1 cellular context compared by ENCODE assay signal in the genomic region with DNA sequence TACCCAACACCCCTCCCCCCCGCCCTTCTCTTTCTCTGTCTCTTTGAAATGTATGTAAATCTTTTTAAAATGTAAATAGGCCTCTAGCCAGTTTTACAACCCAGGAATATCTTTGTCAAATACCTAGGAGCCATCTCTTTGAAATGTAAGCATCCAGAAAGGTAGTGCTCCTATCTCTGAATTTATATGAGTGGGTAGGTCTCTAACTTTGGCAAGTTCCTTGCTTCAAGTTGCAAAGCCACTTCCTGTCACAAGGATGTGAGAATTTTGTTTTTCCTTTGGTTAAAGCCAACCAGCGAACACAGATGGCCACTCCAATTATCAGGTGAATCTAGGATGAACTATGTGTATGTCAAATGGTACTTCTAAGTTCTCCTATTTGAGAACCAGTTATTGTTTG.
TF ChIP-seq lines count a peak whose summit lies in the region.

No MANE protein-coding gene starts in this region.

TF ChIP-seq in K562, 482 proteins besides CTCF, POLR2A, EP300 and RAD21:
- peak; percentile 14; the same call in 1 of the 2 replicates for TF ChIP-seq ETV1 (tag; conservative IDR thresholded peaks at IDR 0.05; ENCODE audit: low read depth)
- TF ChIP-seq MEIS2 (IDR thresholded peaks at IDR 0.05; ENCODE audit: partially characterized antibody) = peak; percentile 3
- TF ChIP-seq ERF (CRISPR knock-in tag; IDR thresholded peaks at IDR 0.05) = no peak
- no peak for TF ChIP-seq NR3C1 (CRISPR knock-in tag; IDR thresholded peaks at IDR 0.05)
- no peak for TF ChIP-seq XRCC4 (IDR thresholded peaks at IDR 0.05; ENCODE audit: extremely low read depth, insufficient read depth, insufficient read length)
- TF ChIP-seq, protein P1, sequence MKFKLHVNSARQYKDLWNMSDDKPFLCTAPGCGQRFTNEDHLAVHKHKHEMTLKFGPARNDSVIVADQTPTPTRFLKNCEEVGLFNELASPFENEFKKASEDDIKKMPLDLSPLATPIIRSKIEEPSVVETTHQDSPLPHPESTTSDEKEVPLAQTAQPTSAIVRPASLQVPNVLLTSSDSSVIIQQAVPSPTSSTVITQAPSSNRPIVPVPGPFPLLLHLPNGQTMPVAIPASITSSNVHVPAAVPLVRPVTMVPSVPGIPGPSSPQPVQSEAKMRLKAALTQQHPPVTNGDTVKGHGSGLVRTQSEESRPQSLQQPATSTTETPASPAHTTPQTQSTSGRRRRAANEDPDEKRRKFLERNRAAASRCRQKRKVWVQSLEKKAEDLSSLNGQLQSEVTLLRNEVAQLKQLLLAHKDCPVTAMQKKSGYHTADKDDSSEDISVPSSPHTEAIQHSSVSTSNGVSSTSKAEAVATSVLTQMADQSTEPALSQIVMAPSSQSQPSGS (CRISPR knock-in tag; IDR thresholded peaks at IDR 0.05) = no peak
- no peak for TF ChIP-seq CAMTA2 (CRISPR knock-in tag; conservative IDR thresholded peaks at IDR 0.05)
- TF ChIP-seq RBM22 (IDR thresholded peaks at IDR 0.05; ENCODE audit: low read depth, low read length, poor library complexity, severe bottlenecking) = no peak
- TF ChIP-seq POLR2B (IDR thresholded peaks at IDR 0.05; ENCODE audit: low read depth, partially characterized antibody) = no peak
- TF ChIP-seq ZNF12 (CRISPR knock-in tag; IDR thresholded peaks at IDR 0.05) = no peak
- no peak for TF ChIP-seq ZNF785 (CRISPR knock-in tag; IDR thresholded peaks at IDR 0.05)
- TF ChIP-seq, protein P2, sequence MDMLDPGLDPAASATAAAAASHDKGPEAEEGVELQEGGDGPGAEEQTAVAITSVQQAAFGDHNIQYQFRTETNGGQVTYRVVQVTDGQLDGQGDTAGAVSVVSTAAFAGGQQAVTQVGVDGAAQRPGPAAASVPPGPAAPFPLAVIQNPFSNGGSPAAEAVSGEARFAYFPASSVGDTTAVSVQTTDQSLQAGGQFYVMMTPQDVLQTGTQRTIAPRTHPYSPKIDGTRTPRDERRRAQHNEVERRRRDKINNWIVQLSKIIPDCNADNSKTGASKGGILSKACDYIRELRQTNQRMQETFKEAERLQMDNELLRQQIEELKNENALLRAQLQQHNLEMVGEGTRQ (CRISPR knock-in tag; IDR thresholded peaks at IDR 0.05) = no peak
- peak; percentile 66 for TF ChIP-seq GABPA (tag; conservative IDR thresholded peaks at IDR 0.05; ENCODE audit: low read depth)
- TF ChIP-seq RBM15 (IDR thresholded peaks at IDR 0.05; ENCODE audit: insufficient read depth, low read length) = no peak
- TF ChIP-seq ZKSCAN3 (CRISPR knock-in tag; IDR thresholded peaks at IDR 0.05) = no peak
- TF ChIP-seq CEBPG (CRISPR knock-in tag; IDR thresholded peaks at IDR 0.05) = no peak
- TF ChIP-seq CEBPG (tag; conservative IDR thresholded peaks at IDR 0.05 in 1 of 2, IDR thresholded peaks at IDR 0.05 in 1 of 2) = 0 out of 4 replicates have a peak, but pooled peaks of 1 of the 2 experiments have one; percentile 27
- TF ChIP-seq CBFB (CRISPR knock-in tag; IDR thresholded peaks at IDR 0.05) = no peak
- no peak for TF ChIP-seq ZNF561 (CRISPR knock-in tag; conservative IDR thresholded peaks at IDR 0.05)
- TF ChIP-seq, protein P3, sequence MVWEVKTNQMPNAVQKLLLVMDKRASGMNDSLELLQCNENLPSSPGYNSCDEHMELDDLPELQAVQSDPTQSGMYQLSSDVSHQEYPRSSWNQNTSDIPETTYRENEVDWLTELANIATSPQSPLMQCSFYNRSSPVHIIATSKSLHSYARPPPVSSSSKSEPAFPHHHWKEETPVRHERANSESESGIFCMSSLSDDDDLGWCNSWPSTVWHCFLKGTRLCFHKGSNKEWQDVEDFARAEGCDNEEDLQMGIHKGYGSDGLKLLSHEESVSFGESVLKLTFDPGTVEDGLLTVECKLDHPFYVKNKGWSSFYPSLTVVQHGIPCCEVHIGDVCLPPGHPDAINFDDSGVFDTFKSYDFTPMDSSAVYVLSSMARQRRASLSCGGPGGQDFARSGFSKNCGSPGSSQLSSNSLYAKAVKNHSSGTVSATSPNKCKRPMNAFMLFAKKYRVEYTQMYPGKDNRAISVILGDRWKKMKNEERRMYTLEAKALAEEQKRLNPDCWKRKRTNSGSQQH (CRISPR knock-in tag; IDR thresholded peaks at IDR 0.05) = no peak
- no peak for TF ChIP-seq CSDE1 (IDR thresholded peaks at IDR 0.05)
- no peak for TF ChIP-seq SMARCA5 (IDR thresholded peaks at IDR 0.05)
- no peak for TF ChIP-seq HNRNPUL1 (IDR thresholded peaks at IDR 0.05; ENCODE audit: low read length)
- no peak for TF ChIP-seq RUNX1 (IDR thresholded peaks at IDR 0.05; ENCODE audit: low read depth)
- no peak for TF ChIP-seq SETDB1 (IDR thresholded peaks at IDR 0.05; ENCODE audit: low read length)
- TF ChIP-seq, protein P4, sequence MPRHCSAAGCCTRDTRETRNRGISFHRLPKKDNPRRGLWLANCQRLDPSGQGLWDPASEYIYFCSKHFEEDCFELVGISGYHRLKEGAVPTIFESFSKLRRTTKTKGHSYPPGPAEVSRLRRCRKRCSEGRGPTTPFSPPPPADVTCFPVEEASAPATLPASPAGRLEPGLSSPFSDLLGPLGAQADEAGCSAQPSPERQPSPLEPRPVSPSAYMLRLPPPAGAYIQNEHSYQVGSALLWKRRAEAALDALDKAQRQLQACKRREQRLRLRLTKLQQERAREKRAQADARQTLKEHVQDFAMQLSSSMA (CRISPR knock-in tag; IDR thresholded peaks at IDR 0.05) = no peak
